In genomic region chr2:127067620-127068350, GRCh38 we compare ENCODE assay signal across 8 cellular contexts. TPM values are rescaled to one million over a fixed set of nuclear protein-coding genes. Genes with fewer than 3 reads are reported as not detected.
DNase-seq lines count a peak whose midpoint lies in the region; ATAC-seq and TF ChIP-seq lines count a peak whose summit lies in the region.

No MANE protein-coding gene starts in this region.

- H3K36me3 ChIP-seq in GM23338 (ENCODE audit: insufficient read depth), result no peaks in the 10 kb centered on the region
- no peaks in the 10 kb centered on the region; the same call in 1 of the 2 replicates for H3K36me3 ChIP-seq in PC-9 (ENCODE audit: low read depth)
- H3K36me3 ChIP-seq in osteoblast (ENCODE audit: insufficient read depth, low read length), result peaks cover 13% of the 10 kb centered on the region
- H3K36me3 ChIP-seq in transverse colon, result no peaks in the 10 kb centered on the region

- WGBS in transverse colon (ENCODE audit: low coverage in 1 of 2), 2 donors, result 46% methylated on average over 19 of the region's 19 CpGs; no CpG with 5 or more reads in 1 of the 2 donors

- H3K9me3 Mint-ChIP-seq in GM23338, result no peaks in the 10 kb centered on the region; the same call in 2 of the 3 replicates

- H3K4me1 Mint-ChIP-seq in GM23338, result peaks cover 5% of the 10 kb centered on the region; the same call in 2 of the 3 replicates

- peak; percentile 55 for DNase-seq in D341Med (ENCODE audit: low spot score)
- DNase-seq in GM23338 (ENCODE audit: low spot score), result peak; percentile 92
- DNase-seq in PC-9, result peak; percentile 72 to 76
- peak; percentile 58 for DNase-seq in activated effector memory CD4-positive, alpha-beta T cell treated with Interleukin-2 at 50 U/mL for 16 hours
- peak; percentile 65 for DNase-seq in fibroblast of the aortic adventitia (ENCODE audit: low read depth)
- peak; percentile 97 for DNase-seq in osteoblast (ENCODE audit: insufficient read length, low spot score, missing footprints)
- DNase-seq in transverse colon, result peak; percentile 84

- TF ChIP-seq POLR2A in transverse colon (IDR thresholded peaks at IDR 0.05), result no peak

- peaks cover 19% of the 10 kb centered on the region for H3K36me3 Mint-ChIP-seq in GM23338 (ENCODE audit: low read depth)

- peak; percentile 72 for ATAC-seq in GM23338
- ATAC-seq in HG03039 (IDR thresholded peaks at IDR 0.05; ENCODE audit: unreplicated experiment), result no peak

- no peaks in the 10 kb centered on the region for H3K79me2 ChIP-seq in GM23338 (replicated peaks; ENCODE audit: insufficient read depth)
- no peaks in the 10 kb centered on the region for H3K79me2 ChIP-seq in PC-9 (ENCODE audit: low read depth)
- peaks cover 2% of the 10 kb centered on the region for H3K79me2 ChIP-seq in osteoblast (ENCODE audit: insufficient read depth, low read length)

- H2AFZ ChIP-seq in GM23338, result no peak overlapping the region
- H2AFZ ChIP-seq in PC-9, result no peak overlapping the region
- no peak overlapping the region for H2AFZ ChIP-seq in osteoblast (ENCODE audit: low read length)

- intact Hi-C loops in PC-9 (cut with micrococcal nuclease; ENCODE audit: unreplicated experiment) (loop anchor here (1.0 to 10.0 kb wide), 5 partner anchors 86 to 410 kb away; partner anchors contain the start of gene ERCC3), transverse colon (cut with DNase I; ENCODE audit: low total_unique reads) (no loop called here)

- H3K4me3 ChIP-seq in GM23338 (no peak overlapping the region), PC-9 (no peak overlapping the region), fibroblast of the aortic adventitia (ENCODE audit: low read depth, low read length) (no peak overlapping the region), osteoblast (ENCODE audit: insufficient read depth, low read length) (no peak overlapping the region), transverse colon (no peak overlapping the region)

- no peaks in the 10 kb centered on the region for H3K9me3 ChIP-seq in PC-9 (ENCODE audit: insufficient read depth, low read depth)
- no peaks in the 10 kb centered on the region for H3K9me3 ChIP-seq in osteoblast (ENCODE audit: low read depth, low read length)
- no peaks in the 10 kb centered on the region for H3K9me3 ChIP-seq in transverse colon

- no peaks in the 10 kb centered on the region for H4K20me1 ChIP-seq in GM23338 (replicated peaks; ENCODE audit: insufficient read depth)
- no peaks in the 10 kb centered on the region for H4K20me1 ChIP-seq in PC-9 (ENCODE audit: insufficient read depth)
- H4K20me1 ChIP-seq in osteoblast (ENCODE audit: insufficient read depth, low read length), result peaks cover 6% of the 10 kb centered on the region

- H3K27me3 ChIP-seq in GM23338 (ENCODE audit: insufficient read depth) (no peaks in the 10 kb centered on the region), PC-9 (ENCODE audit: insufficient read depth, low read depth) (no peaks in the 10 kb centered on the region), osteoblast (ENCODE audit: insufficient read depth, low read length) (no peaks in the 10 kb centered on the region), transverse colon (no peaks in the 10 kb centered on the region)

- H3K27ac Mint-ChIP-seq in GM23338, result peak overlapping the region; percentile 78

- H3K27ac ChIP-seq in GM23338 (ENCODE audit: low read depth), result no peak overlapping the region
- no peak overlapping the region for H3K27ac ChIP-seq in PC-9
- H3K27ac ChIP-seq in osteoblast (ENCODE audit: low read depth, low read length), result peak overlapping the region; percentile 83
- peak overlapping the region; percentile 7 to 55 (median 40) for H3K27ac ChIP-seq in transverse colon

- in situ Hi-C loops in transverse colon (cut with MboI; ENCODE audit: low pct_ligation_motif_present in 1 of 4, low pct_unique_long_range_greater_than_20kb in 1 of 4, low sequenced_read_pairs in 3 of 4), result no loop called here

- no TSS peak for BruUV-seq in PC-9 (replicated peaks; lab: Mats Ljungman, UMichigan)

- H3K4me2 ChIP-seq in GM23338, result no peak overlapping the region
- H3K4me2 ChIP-seq in PC-9, result 0 out of 2 replicates have a peak overlapping the region, but pooled peaks have one; percentile 1
- no peak overlapping the region for H3K4me2 ChIP-seq in osteoblast (ENCODE audit: insufficient read depth, low read length)

- POLR2A ChIA-PET in PC-9 (lab: Charles Lee; ENCODE audit: unreplicated experiment), result interaction anchor here (0.5 to 0.6 kb wide), 2 partner anchors 39 to 352 kb away, joined by 3 read pairs; partner anchors contain the start of gene BIN1

- no peak for TF ChIP-seq EP300 in transverse colon (IDR thresholded peaks at IDR 0.05; ENCODE audit: low read depth)

- H3K4me1 ChIP-seq in GM23338 (ENCODE audit: insufficient read depth) (no peaks in the 10 kb centered on the region), PC-9 (replicated peaks; ENCODE audit: insufficient read depth) (peaks cover 32% of the 10 kb centered on the region), osteoblast (ENCODE audit: insufficient read depth, low read length) (peaks cover 31% of the 10 kb centered on the region), transverse colon (peaks cover 6 to 30% (median 18%) of the 10 kb centered on the region in 4 donors)

- H3F3A ChIP-seq in GM23338 (replicated peaks; ENCODE audit: low read depth), result no peaks in the 10 kb centered on the region
- H3F3A ChIP-seq in PC-9 (ENCODE audit: insufficient read depth, low read depth), result peaks cover 18% of the 10 kb centered on the region; the same call in 1 of the 2 replicates

- no peak overlapping the region for H3K4me3 Mint-ChIP-seq in GM23338

- no peaks in the 10 kb centered on the region for H3K9me2 ChIP-seq in GM23338 (ENCODE audit: insufficient read depth)
- no peaks in the 10 kb centered on the region for H3K9me2 ChIP-seq in PC-9 (ENCODE audit: insufficient read depth)

- TF ChIP-seq CTCF in GM23338 (conservative IDR thresholded peaks at IDR 0.05; ENCODE audit: low read depth in 2 of 2), result peak; percentile 81 to 95
- TF ChIP-seq CTCF in PC-9 (conservative IDR thresholded peaks at IDR 0.05), result peak; percentile 98
- TF ChIP-seq CTCF in fibroblast of the aortic adventitia (IDR thresholded peaks at IDR 0.05; ENCODE audit: insufficient read depth, low read length), result peak; percentile 94
- TF ChIP-seq CTCF in osteoblast (IDR thresholded peaks at IDR 0.05; ENCODE audit: extremely low read depth, low read depth, low read length), result peak; percentile 80
- TF ChIP-seq CTCF in transverse colon (IDR thresholded peaks at IDR 0.05), result peak; percentile 80 to 95 (median 82)

- peaks cover 13% of the 10 kb centered on the region for H3K27me3 Mint-ChIP-seq in GM23338 (ENCODE audit: insufficient read depth, low read depth, poor library complexity)

- CTCF ChIA-PET in PC-9 (lab: Charles Lee), result interaction anchor here (0.5 to 2.6 kb wide), 8 partner anchors 13 to 411 kb away, joined by 3 to 20 read pairs (median 4); partner anchors contain the start of gene BIN1

TF ChIP-seq in GM23338, 12 proteins besides CTCF, POLR2A, EP300 and RAD21:
- TF ChIP-seq CREB1 (CRISPR knock-in tag; IDR thresholded peaks at IDR 0.05; ENCODE audit: low read depth), result 0 out of 2 replicates have a peak, but pooled peaks have one; percentile 16
- no peak for TF ChIP-seq STAT1 (IDR thresholded peaks at IDR 0.05; ENCODE audit: unreplicated experiment)

RNA-seq across cellular contexts. Expression of gene BIN1, which starts 39.2 kb away (rescaled TPM):
- 52.7 and 56.4 TPM in 2 replicates for total RNA-seq in GM23338 (2014; rRNA removed; shearing (Covaris generic))
- 30.0 and 30.1 TPM in 2 replicates for polyA plus RNA-seq in GM23338 (2016; fragmentation: Nextera tagmentation; extraction: Ambion mirVana)
- 87.5 and 95.6 TPM in 2 replicates for total RNA-seq in PC-9 (2021)
- total RNA-seq in fibroblast of the aortic adventitia (ENCODE audit: low replicate concordance), result 45.8 and 68.7 TPM in 2 replicates
- total RNA-seq in osteoblast, result 83.7 and 85.4 TPM in 2 replicates
- 10 to 100 TPM; 33.3 to 39.7 (median 38.4) TPM for total RNA-seq in transverse colon

Comparison
In these comparisons a context has a peak if more than half of its experiments do, and no peak if none do; other contexts are left out.
1. H3K27ac ChIP-seq: peak in osteoblast (single experiment) and transverse colon (4 of 4); none in GM23338 (single experiment) and PC-9 (single experiment).
2. Peak in every context shown above with its lines, with median percentiles within 50 percentile points of each other: DNase-seq and CTCF ChIP-seq.